Comparison of ENCODE assay signal across 21 cellular contexts in genomic region chr5:41065691-41066335, GRCh38. TPM values are rescaled to one million over a fixed set of nuclear protein-coding genes. Genes with fewer than 3 reads are reported as not detected.
DNase-seq lines count a peak whose midpoint lies in the region; ATAC-seq lines count a peak whose summit lies in the region.
"Had no signal": no experiment of that assay in that cellular context is flagged by ENCODE, and none has a peak within 500 bp of the region (broad histone marks: within the 10 kb centered on the region; RNA-seq: fewer than 3 reads in every experiment).

No MANE protein-coding gene starts in this region.

- H3K9me3 ChIP-seq in CD8-positive, alpha-beta memory T cell (ENCODE audit: low read length): no peaks in the 10 kb centered on the region
- H3K9me3 ChIP-seq: BLaER1 had no signal

- CTCF ChIA-PET in CD8-positive, alpha-beta memory T cell (lab: Charles Lee): no interaction called here

- POLR2A ChIA-PET in CD8-positive, alpha-beta memory T cell (lab: Charles Lee): no interaction called here

- no peaks in the 10 kb centered on the region for H3K36me3 Mint-ChIP-seq in CD8-positive, alpha-beta memory T cell
- no peaks in the 10 kb centered on the region for H3K36me3 Mint-ChIP-seq in activated T-cell treated with anti-CD3 and anti-CD28 coated beads, Interleukin-2, amount 50 U/mL, for 72 hours (ENCODE audit: insufficient read depth in 2 of 2)

- H3K4me3 ChIP-seq in ACC112 (ENCODE audit: low read depth, low read length): no peak overlapping the region
- H3K4me3 ChIP-seq in CD8-positive, alpha-beta memory T cell (ENCODE audit: low read length): no peak overlapping the region
- H3K4me3 ChIP-seq: BLaER1, K562 had no signal

- peaks cover 0 to 12% (median 6%) of the 10 kb centered on the region in 3 donors for H3K4me1 Mint-ChIP-seq in CD8-positive, alpha-beta memory T cell
- no peaks in the 10 kb centered on the region for H3K4me1 Mint-ChIP-seq in activated T-cell treated with anti-CD3 and anti-CD28 coated beads, Interleukin-2, amount 50 U/mL, for 72 hours (ENCODE audit: low read depth)

- H2AFZ ChIP-seq in ACC112 (ENCODE audit: low read length, unreplicated experiment): peak overlapping the region; percentile 77

- no peaks in the 10 kb centered on the region for H3K4me1 ChIP-seq in ACC112 (ENCODE audit: control insufficient read depth, insufficient read depth, low read length, unreplicated experiment)
- H3K4me1 ChIP-seq in CD8-positive, alpha-beta memory T cell (ENCODE audit: insufficient read depth, low read length): no peaks in the 10 kb centered on the region
- H3K4me1 ChIP-seq: BLaER1 had no signal

- peak; percentile 94 for ATAC-seq in left lobe of liver
- no peak for ATAC-seq in activated T-cell treated with anti-CD3 and anti-CD28 coated beads, Interleukin-2, amount 50 U/mL, for 72 hours (replicated peaks in 1 of 2)
- ATAC-seq: K562, Panc1 had no signal

- no peak overlapping the region for H3K27ac ChIP-seq in ACC112 (ENCODE audit: low read depth, low read length)
- H3K27ac ChIP-seq in CD8-positive, alpha-beta memory T cell (ENCODE audit: low read depth, low read length): no peak overlapping the region
- H3K27ac ChIP-seq: BLaER1 had no signal

- no peaks in the 10 kb centered on the region for H3K9me3 Mint-ChIP-seq in CD8-positive, alpha-beta memory T cell
- H3K9me3 Mint-ChIP-seq in activated T-cell treated with anti-CD3 and anti-CD28 coated beads, Interleukin-2, amount 50 U/mL, for 72 hours: no peaks in the 10 kb centered on the region
- H3K9me3 Mint-ChIP-seq: CD4-positive, alpha-beta T cell had no signal

- H3K27ac Mint-ChIP-seq in CD8-positive, alpha-beta memory T cell: no peak overlapping the region
- no peak overlapping the region for H3K27ac Mint-ChIP-seq in activated T-cell treated with anti-CD3 and anti-CD28 coated beads, Interleukin-2, amount 50 U/mL, for 72 hours
- H3K27ac Mint-ChIP-seq: CD4-positive, alpha-beta T cell had no signal

- peak overlapping the region in 4 of 7 donors; percentile 29 to 60 (median 51) for H3K4me3 Mint-ChIP-seq in CD8-positive, alpha-beta memory T cell
- H3K4me3 Mint-ChIP-seq in activated T-cell treated with anti-CD3 and anti-CD28 coated beads, Interleukin-2, amount 50 U/mL, for 72 hours: no peak overlapping the region
- H3K4me3 Mint-ChIP-seq: CD4-positive, alpha-beta T cell had no signal

- no peaks in the 10 kb centered on the region for H3K27me3 ChIP-seq in ACC112 (ENCODE audit: insufficient read depth, low read length)
- H3K27me3 ChIP-seq in CD8-positive, alpha-beta memory T cell (ENCODE audit: insufficient read depth, low read length, poor library complexity, severe bottlenecking): no peaks in the 10 kb centered on the region
- H3K27me3 ChIP-seq: BLaER1 had no signal

- H3K36me3 ChIP-seq in ACC112 (ENCODE audit: insufficient read depth, low read length): no peaks in the 10 kb centered on the region
- H3K36me3 ChIP-seq in CD8-positive, alpha-beta memory T cell (ENCODE audit: insufficient read depth, low read length): no peaks in the 10 kb centered on the region
- H3K36me3 ChIP-seq: BLaER1 had no signal

- no peak for DNase-seq in CD8-positive, alpha-beta memory T cell
- DNase-seq in M059J (ENCODE audit: low read depth): peak; percentile 19
- DNase-seq in left lobe of liver (ENCODE audit: low spot score): no peak
- no peak for DNase-seq in activated T-cell treated with anti-CD3 and anti-CD28 coated beads, Interleukin-2, amount 50 U/mL, for 72 hours
- DNase-seq in Ammon's horn (ENCODE audit: low spot score): no peak
- DNase-seq in effector CD4-positive, alpha-beta T cell: no peak
- DNase-seq: CD4-positive, alpha-beta T cell; DND-41; GOT3; HCEC 1CT; NCI-H1092; NCI-H1436; NCI-H187 treated with DMSO at 0.1 percent for 48 hours; NCI-H2107 had no signal

- no peaks in the 10 kb centered on the region for H3K27me3 Mint-ChIP-seq in CD8-positive, alpha-beta memory T cell
- H3K27me3 Mint-ChIP-seq in activated T-cell treated with anti-CD3 and anti-CD28 coated beads, Interleukin-2, amount 50 U/mL, for 72 hours (ENCODE audit: low read depth): no peaks in the 10 kb centered on the region
- H3K27me3 Mint-ChIP-seq: CD4-positive, alpha-beta T cell had no signal

- H3K79me2 ChIP-seq in ACC112 (ENCODE audit: control insufficient read depth, insufficient read depth, low read length, unreplicated experiment): no peaks in the 10 kb centered on the region

RNA-seq across cellular contexts. Expression of gene MROH2B, which starts 5.3 kb away (rescaled TPM):
- total RNA-seq in CD8-positive, alpha-beta memory T cell: not detected
- polyA plus RNA-seq in CD8-positive, alpha-beta memory T cell: not detected
- 0.12 and 0.59 TPM in 2 replicates for total RNA-seq in M059J (2014; rRNA removed; shearing (Covaris generic))
- 0.88 TPM for total RNA-seq in left lobe of liver
- total RNA-seq in activated T-cell treated with anti-CD3 and anti-CD28 coated beads, Interleukin-2, amount 50 U/mL, for 72 hours: not detected
- total RNA-seq: A673; CD4-positive, alpha-beta T cell; G401; K562; NCI-H460 had no signal
- polyA plus RNA-seq: K562 had no signal

Comparison
In these comparisons a context has a peak if more than half of its experiments do, and no peak if none do; other contexts are left out.
1. H3K4me3 Mint-ChIP-seq: peak in CD8-positive, alpha-beta memory T cell (4 of 7); none in activated T-cell treated with anti-CD3 and anti-CD28 coated beads, Interleukin-2, amount 50 U/mL, for 72 hours (0 of 2).